ENCODE assay signal across 19 cellular contexts in genomic region chr12:130700492-130701401, GRCh38. TPM values are rescaled to one million over a fixed set of nuclear protein-coding genes. Genes with fewer than 3 reads are reported as not detected.
A peak's percentile ranks its signal among the peaks of the same experiment; 100 is the strongest.
DNase-seq lines count a peak whose midpoint lies in the region; ATAC-seq, FAIRE-seq and TF ChIP-seq lines count a peak whose summit lies in the region.
"Had no signal": no experiment of that assay in that cellular context is flagged by ENCODE, and none has a peak within 500 bp of the region (broad histone marks: within the 10 kb centered on the region; RNA-seq: fewer than 3 reads in every experiment).

No MANE protein-coding gene starts in this region.

- peak; percentile 13 for DNase-seq in activated CD8-positive, alpha-beta memory T cell treated with anti-CD3 and anti-CD28 coated beads, Interleukin-2, amount 50 U/mL, for 48 hours
- DNase-seq in activated CD8-positive, alpha-beta memory T cell treated with anti-CD3 and anti-CD28 coated beads, Interleukin-2, amount 50 U/mL, for 4 hours = no peak
- no peak for DNase-seq in K562 (ENCODE audit: extremely low read depth in 1 of 4, low spot score in 3 of 4)
- no peak for DNase-seq in neural progenitor cell (ENCODE audit: low spot score)
- DNase-seq in upper lobe of right lung = peak; percentile 21
- DNase-seq in NCI-H82 treated with DMSO at 0.1 percent for 48 hours (lab: John Stamatoyannopoulos, UW; ENCODE audit: unreplicated experiment) = no peak
- DNase-seq in cerebellar nuclear complex (lab: John Stamatoyannopoulos, UW) = no peak
- no peak for DNase-seq in gastrocnemius medialis
- DNase-seq: Caco-2, DMS53, H7, NCI-H446, SHP77 had no signal

- H3K9me1 ChIP-seq in K562 (ENCODE audit: control insufficient read depth, insufficient read depth, low read length) = no peaks in the 10 kb centered on the region

- H4K20me1 ChIP-seq in K562 (replicated peaks; ENCODE audit: control insufficient read depth, insufficient read depth, low read length) (no peaks in the 10 kb centered on the region), neural progenitor cell (ENCODE audit: low read depth) (no peaks in the 10 kb centered on the region)

- intact Hi-C loops in K562 (cut with micrococcal nuclease) (no loop called here), upper lobe of right lung (cut with DNase I) (no loop called here), gastrocnemius medialis (cut with DNase I; ENCODE audit: low total_unique reads) (no loop called here)

- H3K9me3 Mint-ChIP-seq in neural progenitor cell = peaks cover 3% of the 10 kb centered on the region

- H3K27me3 ChIP-seq in K562 (ENCODE audit: control insufficient read depth in 2 of 2, insufficient read depth in 2 of 2, low read length in 2 of 2) (peaks cover 35 to 75% of the 10 kb centered on the region in 2 experiments), neural progenitor cell (no peaks in the 10 kb centered on the region), upper lobe of right lung (no peaks in the 10 kb centered on the region), gastrocnemius medialis (peaks cover 0 to 3% (median 0%) of the 10 kb centered on the region in 3 donors)
- H3K27me3 ChIP-seq: Peyer's patch had no signal

- H3K79me2 ChIP-seq in K562 (ENCODE audit: control insufficient read depth, insufficient read depth, low read length) = no peaks in the 10 kb centered on the region
- H3K79me2 ChIP-seq in neural progenitor cell (ENCODE audit: low read depth) = no peaks in the 10 kb centered on the region

- POLR2A ChIA-PET in K562 (lab: Yijun Ruan, JAX) = interaction anchor here (0.7 kb wide), 1 partner anchor 39 kb away, joined by 3 read pairs; no protein-coding TSS in a partner anchor

- TF ChIP-seq RAD21 in K562 (CRISPR knock-in tag; conservative IDR thresholded peaks at IDR 0.05 in 1 of 2, IDR thresholded peaks at IDR 0.05 in 1 of 2) = no peak

- TF ChIP-seq POLR2A in K562 (conservative IDR thresholded peaks at IDR 0.05) (no peak), gastrocnemius medialis (IDR thresholded peaks at IDR 0.05) (no peak)

- no TSS peak for BruUV-seq in K562 (replicated peaks; lab: Mats Ljungman, UMichigan)

- CTCF ChIA-PET in K562 (lab: Yijun Ruan, JAX; ENCODE audit: low intra/inter-chr PET ratio) = no interaction called here

- H3K4me3 ChIP-seq in K562 (no peak overlapping the region), neural progenitor cell (no peak overlapping the region), upper lobe of right lung (no peak overlapping the region), gastrocnemius medialis (no peak overlapping the region)
- H3K4me3 ChIP-seq: GM12878, Peyer's patch had no signal

- H3K27me3 Mint-ChIP-seq in neural progenitor cell (ENCODE audit: insufficient read depth, low read depth) = peaks cover 8% of the 10 kb centered on the region

- H3K27ac ChIP-seq in K562 (ENCODE audit: extremely low read depth, low read depth, low read length) (no peak overlapping the region), neural progenitor cell (no peak overlapping the region), upper lobe of right lung (no peak overlapping the region), gastrocnemius medialis (no peak overlapping the region)
- H3K27ac ChIP-seq: C4-2B, Peyer's patch had no signal

- no peaks in the 10 kb centered on the region for H3K9me3 ChIP-seq in K562 (replicated peaks; ENCODE audit: control insufficient read depth, insufficient read depth, low read depth, low read length)
- no peaks in the 10 kb centered on the region for H3K9me3 ChIP-seq in neural progenitor cell (ENCODE audit: low read depth)
- H3K9me3 ChIP-seq in upper lobe of right lung = no peaks in the 10 kb centered on the region
- H3K9me3 ChIP-seq in gastrocnemius medialis = no peaks in the 10 kb centered on the region
- H3K9me3 ChIP-seq: Caco-2, Peyer's patch had no signal

- WGBS in K562 (ENCODE audit: insufficient coverage, low coverage, missing lambda C conversion rate) = 0% methylated on average over 14 of the region's 14 CpGs

- no peak overlapping the region for H2AFZ ChIP-seq in K562 (ENCODE audit: low read depth, low read length)
- H2AFZ ChIP-seq in neural progenitor cell (replicated peaks) = no peak overlapping the region

- H3K36me3 ChIP-seq in K562 (ENCODE audit: control insufficient read depth, insufficient read depth, low read length) (no peaks in the 10 kb centered on the region), neural progenitor cell (no peaks in the 10 kb centered on the region), upper lobe of right lung (no peaks in the 10 kb centered on the region), gastrocnemius medialis (no peaks in the 10 kb centered on the region)
- H3K36me3 ChIP-seq: Peyer's patch had no signal

- peaks cover 50% of the 10 kb centered on the region for H3K4me1 Mint-ChIP-seq in neural progenitor cell

- ATAC-seq in K562 = no peak
- ATAC-seq in upper lobe of right lung = no peak
- no peak for ATAC-seq in gastrocnemius medialis
- ATAC-seq: GM12878 had no signal

- in situ Hi-C loops in K562 (cut with MboI) = no loop called here
- in situ Hi-C loops in gastrocnemius medialis (cut with MboI; ENCODE audit: low sequenced_read_pairs in 4 of 4) = no loop called here

- H3K4me2 ChIP-seq in K562 (ENCODE audit: insufficient read depth, low read length) = no peak overlapping the region
- no peak overlapping the region for H3K4me2 ChIP-seq in neural progenitor cell

- H3K27ac Mint-ChIP-seq in neural progenitor cell = peak overlapping the region; percentile 57

- TF ChIP-seq EP300 in K562 (IDR thresholded peaks at IDR 0.05; ENCODE audit: low read length) = no peak

- H3K36me3 Mint-ChIP-seq in neural progenitor cell = no peaks in the 10 kb centered on the region

- TF ChIP-seq CTCF in K562 (IDR thresholded peaks at IDR 0.05 in 2 of 3, conservative IDR thresholded peaks at IDR 0.05 in 1 of 3; ENCODE audit: insufficient read depth in 2 of 3, low read depth in 1 of 3, low read length in 3 of 3) (no peak), neural progenitor cell (IDR thresholded peaks at IDR 0.05) (no peak), upper lobe of right lung (IDR thresholded peaks at IDR 0.05) (no peak), gastrocnemius medialis (IDR thresholded peaks at IDR 0.05 in 4 of 5, conservative IDR thresholded peaks at IDR 0.05 in 1 of 5) (no peak)

- peaks cover 0 to 4% of the 10 kb centered on the region in 2 experiments; a peak in 2 of 5 replicates for H3K4me1 ChIP-seq in K562 (replicated peaks in 1 of 2; ENCODE audit: control insufficient read depth in 2 of 2, insufficient read depth in 2 of 2, low read length in 2 of 2)
- H3K4me1 ChIP-seq in neural progenitor cell = peaks cover 22% of the 10 kb centered on the region
- no peaks in the 10 kb centered on the region for H3K4me1 ChIP-seq in upper lobe of right lung
- no peaks in the 10 kb centered on the region for H3K4me1 ChIP-seq in gastrocnemius medialis
- H3K4me1 ChIP-seq: Caco-2, Peyer's patch had no signal

- no peak overlapping the region for H3K9ac ChIP-seq in K562 (ENCODE audit: insufficient read depth in 1 of 2, low read depth in 2 of 2, low read length in 2 of 2)
- no peak overlapping the region for H3K9ac ChIP-seq in neural progenitor cell

- H3F3A ChIP-seq in neural progenitor cell (ENCODE audit: low read depth) = no peaks in the 10 kb centered on the region

- FAIRE-seq in K562 (lab: Jason Lieb, UNC) = no peak
- FAIRE-seq: A204.1, GM12878, GM18507, HTR-8/SVneo had no signal

- no peak overlapping the region for H3K4me3 Mint-ChIP-seq in neural progenitor cell

TF ChIP-seq in K562, 482 proteins besides CTCF, POLR2A, EP300 and RAD21:
- TF ChIP-seq ZKSCAN8 (CRISPR knock-in tag; IDR thresholded peaks at IDR 0.05) (peak; percentile 52; the same call in 1 of the 2 replicates), RFX7 (CRISPR knock-in tag; IDR thresholded peaks at IDR 0.05) (no peak)

RNA-seq across cellular contexts. Expression of gene RIMBP2, which starts 15.4 kb away (rescaled TPM):
- total RNA-seq in K562 (2011; cell fraction: chromatin; rRNA removed; ENCODE audit: low replicate concordance) = not detected in 2 replicates
- total RNA-seq in K562 (2011; cell fraction: nucleolus; rRNA removed) = not detected in 2 replicates
- total RNA-seq in K562 (2011; cell fraction: nucleoplasm; rRNA removed) = not detected in 2 replicates
- total RNA-seq in K562 (2014; rRNA removed) (not detected in 2 replicates), K562 (2014; rRNA removed; fragmentation: Illumina TruSeq; extraction: Trizol) (not detected in 2 replicates), K562 (2015; rRNA removed; fragmentation: Illumina TruSeq; extraction: Trizol) (not detected in 2 replicates), K562 (2021) (not detected in 2 replicates), neural progenitor cell (ENCODE audit: low replicate concordance) (0.84 and 0.99 TPM in 2 replicates), upper lobe of right lung (0.09 TPM), gastrocnemius medialis (1 to 10 TPM in 2 of 4 donors, under 1 TPM in 1, not detected in 1; 0.76 to 2.2 (median 1.2) TPM)
- polyA plus RNA-seq in K562 (2011; rRNA removed) (not detected in 2 replicates), K562 (2014; fragmentation: Illumina TruSeq; extraction: Trizol) (not detected in 2 replicates), K562 (2014; fragmentation: Nextera tagmentation; extraction: Ambion mirVana) (not detected), K562 (2014; rRNA removed) (not detected in 2 replicates)
- not detected in 2 replicates for polyA plus RNA-seq in K562 (2011; cell fraction: cytosol; rRNA removed)
- not detected in 2 replicates for polyA plus RNA-seq in K562 (2011; cell fraction: nucleus; rRNA removed)
- polyA plus RNA-seq in K562 (2012) = 0.04 TPM in 1 of 2 replicates, not detected in the other
- polyA minus RNA-seq in K562 (2011; rRNA and poly(A)+ RNA removed) = not detected in 2 replicates
- polyA minus RNA-seq in K562 (2011; cell fraction: cytosol; rRNA and poly(A)+ RNA removed) = not detected in 2 replicates
- not detected in 2 replicates for polyA minus RNA-seq in K562 (2011; cell fraction: nucleus; rRNA and poly(A)+ RNA removed)
- total RNA-seq: Caco-2 had no signal

Comparison
In these comparisons a context has a peak if more than half of its experiments do, and no peak if none do; other contexts are left out.
1. DNase-seq: peak in activated CD8-positive, alpha-beta memory T cell treated with anti-CD3 and anti-CD28 coated beads, Interleukin-2, amount 50 U/mL, for 48 hours (single experiment) and upper lobe of right lung (single experiment); none in activated CD8-positive, alpha-beta memory T cell treated with anti-CD3 and anti-CD28 coated beads, Interleukin-2, amount 50 U/mL, for 4 hours (single experiment), K562 (0 of 4), neural progenitor cell (single experiment), NCI-H82 treated with DMSO at 0.1 percent for 48 hours (single experiment), cerebellar nuclear complex (0 of 2) and gastrocnemius medialis (0 of 2).